Comparison of ENCODE assay signal across 14 cellular contexts in the genomic region with DNA sequence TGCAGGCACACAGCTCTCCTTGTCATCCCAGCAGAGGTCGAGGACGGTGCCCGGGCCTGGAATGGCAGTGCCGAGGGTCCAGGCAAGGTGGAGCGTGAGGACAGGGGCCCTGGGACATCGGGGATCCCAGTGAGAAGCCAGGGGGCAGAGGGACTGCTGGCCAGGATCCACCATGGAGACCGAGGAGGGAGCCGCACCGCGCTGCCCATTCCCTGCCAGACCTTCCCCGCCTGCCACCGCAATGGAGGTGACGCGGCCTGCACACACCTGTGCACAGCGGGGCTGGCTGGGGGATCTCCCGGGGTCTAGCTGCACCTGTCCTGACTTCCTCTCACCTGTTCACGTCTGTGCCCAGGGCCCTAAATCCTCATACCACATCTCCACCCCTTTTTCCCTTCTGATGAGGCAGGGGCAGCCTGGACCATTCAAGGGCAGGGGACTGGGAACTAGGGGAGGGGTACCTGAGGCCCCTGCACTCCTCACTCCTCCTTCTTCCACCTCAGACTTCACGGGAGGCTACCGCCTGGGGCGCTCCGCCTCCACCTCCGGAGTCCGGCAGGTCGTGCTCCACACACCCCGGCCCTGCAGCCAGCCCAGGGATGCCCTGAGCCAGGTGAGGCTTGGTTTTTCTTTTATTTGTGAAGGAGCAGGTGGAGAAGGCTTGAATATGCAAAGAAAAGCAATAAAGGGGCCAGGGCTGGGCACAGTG. TPM values are rescaled to one million over a fixed set of nuclear protein-coding genes. Genes with fewer than 3 reads are reported as not detected.
DNase-seq lines count a peak whose midpoint lies in the region; ATAC-seq and TF ChIP-seq lines count a peak whose summit lies in the region.
"Had no signal": no experiment of that assay in that cellular context is flagged by ENCODE, and none has a peak within 500 bp of the region (broad histone marks: within the 10 kb centered on the region; RNA-seq: fewer than 3 reads in every experiment).

No MANE protein-coding gene starts in this region.

- H3K27me3 ChIP-seq in ectodermal cell (ENCODE audit: control insufficient read depth, insufficient read depth, low read length, poor library complexity, severe bottlenecking) (peaks cover 4% of the 10 kb centered on the region), osteoblast (ENCODE audit: insufficient read depth, low read length) (no peaks in the 10 kb centered on the region)
- H3K27me3 ChIP-seq: tibial nerve had no signal

- H2AFZ ChIP-seq in osteoblast (ENCODE audit: low read length), result no peak overlapping the region
- H2AFZ ChIP-seq: GM23338 had no signal

- peak overlapping the region; percentile 10 for H3K4me3 ChIP-seq in ectodermal cell (ENCODE audit: insufficient read depth, low read depth, low read length)
- H3K4me3 ChIP-seq in osteoblast (ENCODE audit: insufficient read depth, low read length), result no peak overlapping the region
- H3K4me3 ChIP-seq: GM23338, sigmoid colon, tibial nerve had no signal

- no peak overlapping the region for H3K4me2 ChIP-seq in osteoblast (ENCODE audit: insufficient read depth, low read length)
- H3K4me2 ChIP-seq: GM23338 had no signal

- POLR2A ChIA-PET in GM10248 (lab: Yijun Ruan, JAX), result no interaction called here

- DNase-seq in GM10248 (ENCODE audit: extremely low spot score) (peak; percentile 9), NCI-H1417 treated with DMSO at 0.1 percent for 48 hours (lab: John Stamatoyannopoulos, UW) (peak; percentile 38), osteoblast (ENCODE audit: insufficient read length, low spot score, missing footprints) (peak; percentile 84)
- DNase-seq in central memory CD4-positive, alpha-beta T cell, result no peak
- DNase-seq in activated CD8-positive, alpha-beta memory T cell treated with anti-CD3 and anti-CD28 coated beads, Interleukin-2, amount 50 U/mL, for 4 hours, result no peak
- DNase-seq: activated naive CD4-positive, alpha-beta T cell; sigmoid colon had no signal

- TF ChIP-seq CTCF in GM10248 (IDR thresholded peaks at IDR 0.05; ENCODE audit: control extremely low read depth, extremely low read depth, low read depth, missing control alignments) (no peak), osteoblast (IDR thresholded peaks at IDR 0.05; ENCODE audit: extremely low read depth, low read depth, low read length) (no peak)

- H3K4me1 ChIP-seq in ectodermal cell (ENCODE audit: control insufficient read depth, insufficient read depth, low read length), result peaks cover 41% of the 10 kb centered on the region
- H3K4me1 ChIP-seq in osteoblast (ENCODE audit: insufficient read depth, low read length), result no peaks in the 10 kb centered on the region

- H3K27ac ChIP-seq in ectodermal cell (ENCODE audit: insufficient read depth, low read depth, low read length, poor library complexity, severe bottlenecking) (peak overlapping the region; percentile 63), osteoblast (ENCODE audit: low read depth, low read length) (no peak overlapping the region)
- H3K27ac ChIP-seq: sigmoid colon, WERI-Rb-1 had no signal

- ATAC-seq in HG03280 (IDR thresholded peaks at IDR 0.05; ENCODE audit: unreplicated experiment), result no peak
- no peak for ATAC-seq in HG02763 (IDR thresholded peaks at IDR 0.05; ENCODE audit: unreplicated experiment)
- ATAC-seq: stimulated activated memory B cell treated with anti-CD40 and anti-IgM and Interleukin-4, amounts not matched to agents 10 μg/mL and 1 μg/mL and 100 μg/mL, for 72 hours had no signal

- CTCF ChIA-PET in GM10248 (lab: Yijun Ruan, JAX), result interaction anchor here (1.0 to 1.5 kb wide), 5 partner anchors 13 to 142 kb away, joined by 3 to 4 read pairs (median 3); no protein-coding TSS in a partner anchor

- no peaks in the 10 kb centered on the region for H3K79me2 ChIP-seq in osteoblast (ENCODE audit: insufficient read depth, low read length)

- H3K9me3 ChIP-seq in ectodermal cell (ENCODE audit: control insufficient read depth, low read length) (no peaks in the 10 kb centered on the region), osteoblast (ENCODE audit: low read depth, low read length) (no peaks in the 10 kb centered on the region)
- H3K9me3 ChIP-seq: sigmoid colon, tibial nerve had no signal

- 91% methylated on average over 25 of the region's 25 CpGs for WGBS in ectodermal cell, 2 experiments

- no peaks in the 10 kb centered on the region for H4K20me1 ChIP-seq in osteoblast (ENCODE audit: insufficient read depth, low read length)

- no peaks in the 10 kb centered on the region for H3K36me3 ChIP-seq in ectodermal cell (ENCODE audit: control insufficient read depth, insufficient read depth, low read length)
- H3K36me3 ChIP-seq in osteoblast (ENCODE audit: insufficient read depth, low read length), result no peaks in the 10 kb centered on the region
- H3K36me3 ChIP-seq: sigmoid colon, WERI-Rb-1 had no signal

RNA-seq across cellular contexts. Expression of gene NYAP1, which starts 6.9 kb away (rescaled TPM):
- 7.0 TPM for polyA plus RNA-seq in ectodermal cell (2013, experiment 1 of 4)
- polyA plus RNA-seq in ectodermal cell (2013, experiment 2 of 4), result 5.4 TPM
- polyA plus RNA-seq in ectodermal cell (2013, experiment 3 of 4), result 8.4 TPM
- 6.9 TPM for polyA plus RNA-seq in ectodermal cell (2013, experiment 4 of 4)
- under 0.01 and 0.29 TPM in 2 replicates for total RNA-seq in osteoblast

RNA-seq across cellular contexts. Expression of gene TSC22D4, which starts 11.6 kb away (rescaled TPM):
- polyA plus RNA-seq in ectodermal cell (2013, experiment 1 of 4), result 24.7 TPM
- 23.1 TPM for polyA plus RNA-seq in ectodermal cell (2013, experiment 2 of 4)
- polyA plus RNA-seq in ectodermal cell (2013, experiment 3 of 4), result 24.9 TPM
- polyA plus RNA-seq in ectodermal cell (2013, experiment 4 of 4), result 24.4 TPM
- total RNA-seq in osteoblast, result 18.5 and 19.4 TPM in 2 replicates

RNA-seq across cellular contexts. Expression of gene SPACDR, which starts 26.6 kb away (rescaled TPM):
- 1.1 TPM for polyA plus RNA-seq in ectodermal cell (2013, experiment 1 of 4)
- polyA plus RNA-seq in ectodermal cell (2013, experiment 2 of 4), result 0.39 TPM
- polyA plus RNA-seq in ectodermal cell (2013, experiment 3 of 4), result 0.37 TPM
- polyA plus RNA-seq in ectodermal cell (2013, experiment 4 of 4), result 0.77 TPM
- 0.36 TPM in 1 of 2 replicates, not detected in the other for total RNA-seq in osteoblast

RNA-seq across cellular contexts. Expression of gene AGFG2, which starts 48.4 kb away (rescaled TPM):
- polyA plus RNA-seq in ectodermal cell (2013, experiment 1 of 4), result 4.9 TPM
- 4.9 TPM for polyA plus RNA-seq in ectodermal cell (2013, experiment 2 of 4)
- 4.3 TPM for polyA plus RNA-seq in ectodermal cell (2013, experiment 3 of 4)
- 4.7 TPM for polyA plus RNA-seq in ectodermal cell (2013, experiment 4 of 4)
- 6.5 and 9.4 TPM in 2 replicates for total RNA-seq in osteoblast

RNA-seq across cellular contexts. Expression of gene PPP1R35, which starts 54.3 kb away (rescaled TPM):
- polyA plus RNA-seq in ectodermal cell (2013, experiment 1 of 4), result 18.6 TPM
- 20.8 TPM for polyA plus RNA-seq in ectodermal cell (2013, experiment 2 of 4)
- polyA plus RNA-seq in ectodermal cell (2013, experiment 3 of 4), result 29.6 TPM
- 34.3 TPM for polyA plus RNA-seq in ectodermal cell (2013, experiment 4 of 4)
- total RNA-seq in osteoblast, result 9.7 and 11.9 TPM in 2 replicates

Comparison
In these comparisons a context has a peak if more than half of its experiments do, and no peak if none do; other contexts are left out.
1. DNase-seq: peak in GM10248 (single experiment), NCI-H1417 treated with DMSO at 0.1 percent for 48 hours (single experiment) and osteoblast (single experiment); none in central memory CD4-positive, alpha-beta T cell (single experiment) and activated CD8-positive, alpha-beta memory T cell treated with anti-CD3 and anti-CD28 coated beads, Interleukin-2, amount 50 U/mL, for 4 hours (single experiment).